In genomic region chr3:30751610-30752299, GRCh38 we compare ENCODE assay signal across 8 cellular contexts.
A peak's percentile ranks its signal among the peaks of the same experiment; 100 is the strongest.
DNase-seq lines count a peak whose midpoint lies in the region; ATAC-seq lines count a peak whose summit lies in the region.

No MANE protein-coding gene starts in this region.

- H3K4me1 ChIP-seq in CD4-positive, alpha-beta memory T cell (ENCODE audit: insufficient read depth, low read length): no peaks in the 10 kb centered on the region

- ATAC-seq in GM21423 (IDR thresholded peaks at IDR 0.05; ENCODE audit: unreplicated experiment) (peak; percentile 51), HG03139 (IDR thresholded peaks at IDR 0.05; ENCODE audit: unreplicated experiment) (no peak)
- ATAC-seq in activated T-cell treated with anti-CD3 and anti-CD28 coated beads, Interleukin-2, amount 50 U/mL, for 4 hours: peak; percentile 62 to 70

- no peaks in the 10 kb centered on the region for H3K36me3 ChIP-seq in CD4-positive, alpha-beta memory T cell (ENCODE audit: insufficient read depth, low read length)

- H3K36me3 Mint-ChIP-seq in CD4-positive, alpha-beta memory T cell: no peaks in the 10 kb centered on the region
- no peaks in the 10 kb centered on the region for H3K36me3 Mint-ChIP-seq in activated T-cell treated with anti-CD3 and anti-CD28 coated beads, Interleukin-2, amount 50 U/mL, for 4 hours (ENCODE audit: insufficient read depth)

- POLR2A ChIA-PET in CD4-positive, alpha-beta memory T cell (lab: Charles Lee; ENCODE audit: partially characterized antibody): no interaction called here

- H3K27ac ChIP-seq in CD4-positive, alpha-beta memory T cell (ENCODE audit: low read depth, low read length): no peak overlapping the region

- no peaks in the 10 kb centered on the region for H3K9me3 ChIP-seq in CD4-positive, alpha-beta memory T cell (ENCODE audit: control insufficient read depth in 1 of 2, low read length in 2 of 2)

- peak in 4 of 5 donors; percentile 29 to 33 (median 30) for DNase-seq in CD4-positive, alpha-beta memory T cell
- DNase-seq in NCI-H226 (peak; percentile 9), head of caudate nucleus (peak in 37 of 42 donors; percentile 4 to 66 (median 31)), epidermal melanocyte (ENCODE audit: insufficient read length, low spot score) (no peak)
- DNase-seq in activated T-cell treated with anti-CD3 and anti-CD28 coated beads, Interleukin-2, amount 50 U/mL, for 4 hours: peak; percentile 59
- peak; percentile 54 for DNase-seq in stimulated activated CD4-positive, alpha-beta T cell treated with anti-CD3 and anti-CD28 coated beads, Interleukin-1b, Interleukin-23, amount 100 ng/mL, for 48 hours

- H3K9me3 Mint-ChIP-seq in CD4-positive, alpha-beta memory T cell: no peaks in the 10 kb centered on the region
- no peaks in the 10 kb centered on the region for H3K9me3 Mint-ChIP-seq in activated T-cell treated with anti-CD3 and anti-CD28 coated beads, Interleukin-2, amount 50 U/mL, for 4 hours

- H3K27me3 ChIP-seq in CD4-positive, alpha-beta memory T cell (ENCODE audit: insufficient read depth, low read length): no peaks in the 10 kb centered on the region

- H3K4me3 ChIP-seq in CD4-positive, alpha-beta memory T cell (ENCODE audit: low read length in 2 of 2): no peak overlapping the region

- intact Hi-C loops in CD4-positive, alpha-beta memory T cell (cut with micrococcal nuclease): loop anchor here (1.0 kb wide), 4 partner anchors 555 to 738 kb away; no protein-coding TSS in a partner anchor
- intact Hi-C loops in head of caudate nucleus (cut with DNase I): no loop called here

- H3K27ac Mint-ChIP-seq in CD4-positive, alpha-beta memory T cell: no peak overlapping the region

- H3K4me3 Mint-ChIP-seq in CD4-positive, alpha-beta memory T cell: no peak overlapping the region
- no peak overlapping the region for H3K4me3 Mint-ChIP-seq in activated T-cell treated with anti-CD3 and anti-CD28 coated beads, Interleukin-2, amount 50 U/mL, for 4 hours

- CTCF ChIA-PET in CD4-positive, alpha-beta memory T cell (lab: Charles Lee; ENCODE audit: partially characterized antibody): interaction anchor here (0.8 to 5.9 kb wide), 11 partner anchors 9 to 739 kb away, joined by 3 to 47 read pairs (median 6); no protein-coding TSS in a partner anchor

- peaks cover 0 to 1% (median 0%) of the 10 kb centered on the region in 4 donors for H3K4me1 Mint-ChIP-seq in CD4-positive, alpha-beta memory T cell
- peaks cover 25% of the 10 kb centered on the region for H3K4me1 Mint-ChIP-seq in activated T-cell treated with anti-CD3 and anti-CD28 coated beads, Interleukin-2, amount 50 U/mL, for 4 hours (ENCODE audit: low read depth)

- peaks cover 7 to 8% of the 10 kb centered on the region in 2 donors for H3K27me3 Mint-ChIP-seq in CD4-positive, alpha-beta memory T cell
- no peaks in the 10 kb centered on the region for H3K27me3 Mint-ChIP-seq in activated T-cell treated with anti-CD3 and anti-CD28 coated beads, Interleukin-2, amount 50 U/mL, for 4 hours (ENCODE audit: low read depth)
